8 cellular contexts compared by ENCODE assay signal in genomic region chr6:100176321-100176950, GRCh38.
DNase-seq lines count a peak whose midpoint lies in the region; ATAC-seq, FAIRE-seq and TF ChIP-seq lines count a peak whose summit lies in the region.

No MANE protein-coding gene starts in this region.

- H3K36me3 ChIP-seq in keratinocyte (ENCODE audit: control insufficient read depth in 2 of 2, extremely low read depth in 1 of 2, insufficient read depth in 2 of 2, low read length in 2 of 2), result no peaks in the 10 kb centered on the region

- H3K79me2 ChIP-seq in keratinocyte (ENCODE audit: control insufficient read depth, insufficient read depth, low read length), result no peaks in the 10 kb centered on the region

- H3K9me3 Mint-ChIP-seq in activated CD4-positive, alpha-beta T cell treated with anti-CD3 and anti-CD28 coated beads, Interleukin-2, amount 10 ng/mL, durations not matched to agents 7 days and 5 days, result no peaks in the 10 kb centered on the region

- no peaks in the 10 kb centered on the region for H3K9me3 ChIP-seq in keratinocyte (ENCODE audit: control insufficient read depth, low read depth, low read length)

- no peaks in the 10 kb centered on the region for H3K27me3 ChIP-seq in keratinocyte (ENCODE audit: control insufficient read depth, extremely low read depth, insufficient read depth, low read length)

- no peaks in the 10 kb centered on the region for H4K20me1 ChIP-seq in keratinocyte (ENCODE audit: control insufficient read depth, extremely low read depth, insufficient read depth, low read length)

- POLR2A ChIA-PET in activated CD4-positive, alpha-beta T cell treated with anti-CD3 and anti-CD28 coated beads, Interleukin-2, amount 10 ng/mL, durations not matched to agents 7 days and 5 days (lab: Charles Lee), result no interaction called here

- dilution Hi-C loops in keratinocyte (cut with MboI; ENCODE audit: extremely low pct_ligation_motif_present, low sequenced_read_pairs), result no loop called here

- no peak overlapping the region for H3K4me2 ChIP-seq in keratinocyte (ENCODE audit: control insufficient read depth, extremely low read depth, insufficient read depth, low read depth, low read length)

- H3K4me1 Mint-ChIP-seq in activated CD4-positive, alpha-beta T cell treated with anti-CD3 and anti-CD28 coated beads, Interleukin-2, amount 10 ng/mL, durations not matched to agents 7 days and 5 days, result peaks cover 3% of the 10 kb centered on the region

- no peak overlapping the region for H3K4me3 Mint-ChIP-seq in activated CD4-positive, alpha-beta T cell treated with anti-CD3 and anti-CD28 coated beads, Interleukin-2, amount 10 ng/mL, durations not matched to agents 7 days and 5 days

- H3K36me3 Mint-ChIP-seq in activated CD4-positive, alpha-beta T cell treated with anti-CD3 and anti-CD28 coated beads, Interleukin-2, amount 10 ng/mL, durations not matched to agents 7 days and 5 days (ENCODE audit: low read depth), result no peaks in the 10 kb centered on the region

- CTCF ChIA-PET in activated CD4-positive, alpha-beta T cell treated with anti-CD3 and anti-CD28 coated beads, Interleukin-2, amount 10 ng/mL, durations not matched to agents 7 days and 5 days (lab: Charles Lee), result interaction anchor here (0.5 kb wide), 1 partner anchor 54 kb away, joined by 3 read pairs; no protein-coding TSS in a partner anchor

- H3K27ac ChIP-seq in keratinocyte (ENCODE audit: control insufficient read depth, insufficient read depth, low read length), result no peak overlapping the region

- peaks cover 6% of the 10 kb centered on the region for H3K4me1 ChIP-seq in keratinocyte (ENCODE audit: control insufficient read depth, extremely low read depth, insufficient read depth, low read length)

- TF ChIP-seq CTCF in AG09309 (IDR thresholded peaks at IDR 0.05; ENCODE audit: control insufficient read depth, insufficient read depth, low read depth, low read length, missing control alignments), result peak; percentile 56
- TF ChIP-seq CTCF in WI38 (IDR thresholded peaks at IDR 0.05; ENCODE audit: low read depth, low read length), result peak; percentile 47; the same call in 1 of the 2 replicates
- TF ChIP-seq CTCF in keratinocyte (optimal IDR thresholded peaks at IDR 0.05 in 1 of 3, IDR thresholded peaks at IDR 0.05 in 1 of 3, conservative IDR thresholded peaks at IDR 0.05 in 1 of 3; ENCODE audit: extremely low read depth in 1 of 3, insufficient read depth in 2 of 3, low read length in 3 of 3), result peak; percentile 42 to 57 (median 52)

- H3K9me1 ChIP-seq in keratinocyte (ENCODE audit: control insufficient read depth, extremely low read depth, insufficient read depth, low read length), result no peaks in the 10 kb centered on the region

- peaks cover 3% of the 10 kb centered on the region for H3K27me3 Mint-ChIP-seq in activated CD4-positive, alpha-beta T cell treated with anti-CD3 and anti-CD28 coated beads, Interleukin-2, amount 10 ng/mL, durations not matched to agents 7 days and 5 days

- peak overlapping the region; percentile 3 for H2AFZ ChIP-seq in keratinocyte (ENCODE audit: control insufficient read depth, low read length)

- ATAC-seq in HG03280 (IDR thresholded peaks at IDR 0.05; ENCODE audit: unreplicated experiment) (no peak), HG03095 (IDR thresholded peaks at IDR 0.05; ENCODE audit: unreplicated experiment) (no peak)

- peak; percentile 45 for DNase-seq in AG09309 (ENCODE audit: low read depth)
- DNase-seq in HS-27A (ENCODE audit: low read depth), result peak; percentile 36
- DNase-seq in keratinocyte (ENCODE audit: low read depth, low spot score), result no peak
- DNase-seq in activated CD4-positive, alpha-beta T cell treated with anti-CD3 and anti-CD28 coated beads, Interleukin-2, amount 10 ng/mL, durations not matched to agents 7 days and 5 days, result no peak
- no peak for DNase-seq in NCI-H1092 treated with DMSO at 0.1 percent for 48 hours (lab: John Stamatoyannopoulos, UW)

- no peak overlapping the region for H3K27ac Mint-ChIP-seq in activated CD4-positive, alpha-beta T cell treated with anti-CD3 and anti-CD28 coated beads, Interleukin-2, amount 10 ng/mL, durations not matched to agents 7 days and 5 days

- no peak overlapping the region for H3K4me3 ChIP-seq in AG09309 (ENCODE audit: control insufficient read depth, low read depth, low read length)
- 0 out of 2 replicates have a peak overlapping the region, but pooled peaks have one; percentile 13 for H3K4me3 ChIP-seq in WI38 (ENCODE audit: low read depth, low read length)
- H3K4me3 ChIP-seq in keratinocyte (ENCODE audit: control insufficient read depth in 2 of 3, extremely low read depth in 1 of 3, insufficient read depth in 2 of 3, low read depth in 1 of 3, low read length in 3 of 3), result no peak overlapping the region

- peak; percentile 48 for FAIRE-seq in keratinocyte (lab: Jason Lieb, UNC)

- no peak overlapping the region for H3K9ac ChIP-seq in keratinocyte (ENCODE audit: control insufficient read depth, extremely low read depth, insufficient read depth, low read length)

Comparison
In these comparisons a context has a peak if more than half of its experiments do, and no peak if none do; other contexts are left out.
1. DNase-seq: peak in AG09309 (single experiment) and HS-27A (single experiment); none in keratinocyte (single experiment), activated CD4-positive, alpha-beta T cell treated with anti-CD3 and anti-CD28 coated beads, Interleukin-2, amount 10 ng/mL, durations not matched to agents 7 days and 5 days (single experiment) and NCI-H1092 treated with DMSO at 0.1 percent for 48 hours (single experiment).
2. Peak in every context shown above with its lines, with median percentiles within 50 percentile points of each other: CTCF ChIP-seq.